In genomic region chr4:113760094-113760851, GRCh38 we compare ENCODE assay signal across 8 cellular contexts. TPM values are rescaled to one million over a fixed set of nuclear protein-coding genes. Genes with fewer than 3 reads are reported as not detected.
DNase-seq lines count a peak whose midpoint lies in the region; ATAC-seq and TF ChIP-seq lines count a peak whose summit lies in the region.

No MANE protein-coding gene starts in this region.

- ATAC-seq in GM21360 (IDR thresholded peaks at IDR 0.05; ENCODE audit: unreplicated experiment), result no peak

- H3K27ac ChIP-seq in dorsolateral prefrontal cortex, result peak overlapping the region; percentile 86 to 100 (median 99)

- TF ChIP-seq CTCF in dorsolateral prefrontal cortex (IDR thresholded peaks at IDR 0.05 in 54 of 56, conservative IDR thresholded peaks at IDR 0.05 in 2 of 56; ENCODE audit: low read depth in 1 of 56, partially characterized antibody in 56 of 56), result no peak
- TF ChIP-seq CTCF in lower leg skin (IDR thresholded peaks at IDR 0.05), result no peak

- 1 to 4% methylated on average over 22 of the region's 22 CpGs for WGBS in lower leg skin, 2 donors

- H3K27me3 ChIP-seq in dorsolateral prefrontal cortex, result no peaks in the 10 kb centered on the region

- no peak for TF ChIP-seq POLR2A in lower leg skin (IDR thresholded peaks at IDR 0.05)

- H3K4me3 ChIP-seq in dorsolateral prefrontal cortex (peak overlapping the region; percentile 53 to 95 (median 85)), lower leg skin (ENCODE audit: low read depth, poor library complexity, severe bottlenecking) (peak overlapping the region; percentile 91)

- intact Hi-C loops in dorsolateral prefrontal cortex (cut with DNase I), result loop anchor here (2.0 to 10.0 kb wide), 6 partner anchors 143 to 935 kb away; no protein-coding TSS in a partner anchor
- intact Hi-C loops in lower leg skin (cut with DNase I; ENCODE audit: low total_unique reads), result loop anchor here (10.0 kb wide), 1 partner anchor 355 kb away; no protein-coding TSS in a partner anchor

- DNase-seq in D341Med (ENCODE audit: low spot score) (peak; percentile 24), LoVo (ENCODE audit: low spot score) (peak; percentile 35), dorsolateral prefrontal cortex (peak in 5 of 10 donors; percentile 24 to 47 (median 38)), lower leg skin (ENCODE audit: low spot score in 2 of 2) (peak; percentile 28 to 91), NCI-H774 (lab: John Stamatoyannopoulos, UW) (no peak)
- peak; percentile 43 for DNase-seq in activated CD4-positive, CD25-positive, alpha-beta regulatory T cell treated with anti-CD3 and anti-CD28 coated beads, Interleukin-2, amount 50 U/mL, for 72 hours
- peak; percentile 5 to 12 for DNase-seq in stimulated activated CD8-positive, alpha-beta memory T cell treated with anti-CD3 and anti-CD28 coated beads, Interleukin-7, amount 100 ng/mL, for 4 hours (ENCODE audit: low read depth in 2 of 2)

RNA-seq across cellular contexts. Expression of gene CAMK2D, which starts 1.3 kb away (rescaled TPM):
- 100 to 1,000 TPM in 29 of 120 experiments, 10 to 100 TPM in 91; 46.8 to 134 (median 89.2) TPM for total RNA-seq in dorsolateral prefrontal cortex
- 10 to 100 TPM; 25.2 to 40.7 (median 32.7) TPM for total RNA-seq in lower leg skin
